15 cellular contexts compared by ENCODE assay signal in the genomic region with DNA sequence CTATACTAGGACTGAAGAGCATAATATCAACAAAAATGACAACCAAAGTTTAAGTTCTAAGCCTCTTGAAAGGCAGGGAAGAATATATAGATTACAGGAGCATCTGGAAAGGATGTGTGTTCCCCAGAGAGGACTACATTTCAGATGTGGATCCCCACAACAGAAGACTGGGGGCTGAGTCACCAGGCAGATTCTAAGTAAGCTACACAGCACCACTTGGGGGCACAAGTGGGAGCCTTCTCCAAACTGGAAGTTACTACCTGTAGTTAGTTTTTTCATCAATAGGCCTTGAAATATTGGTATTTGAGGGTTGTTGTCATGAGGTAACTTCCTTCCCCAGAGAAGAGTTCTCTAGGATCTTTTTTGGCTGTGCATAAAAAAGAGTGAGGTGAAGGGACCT.
DNase-seq lines count a peak whose midpoint lies in the region; ATAC-seq lines count a peak whose summit lies in the region.
"Had no signal": no experiment of that assay in that cellular context is flagged by ENCODE, and none has a peak within 500 bp of the region (broad histone marks: within the 10 kb centered on the region; RNA-seq: fewer than 3 reads in every experiment).

No MANE protein-coding gene starts in this region.

- DNase-seq in activated CD4-positive, alpha-beta T cell treated with anti-CD3 and anti-CD28 coated beads for 36 hours: peak; percentile 9
- DNase-seq in activated CD4-positive, alpha-beta T cell treated with anti-CD3 and anti-CD28 coated beads, Interleukin-2, amount 10 ng/mL, durations not matched to agents 24 days and 14 days: no peak
- peak; percentile 1 for DNase-seq in G401 (ENCODE audit: low spot score)
- peak; percentile 0 for DNase-seq in T1000 (lab: John Stamatoyannopoulos, UW)
- peak; percentile 9 for DNase-seq in iPS DF 19.7 (ENCODE audit: low read depth, low spot score)
- no peak for DNase-seq in OCI-M1 (lab: John Stamatoyannopoulos, UW)
- DNase-seq in GDM1 (lab: John Stamatoyannopoulos, UW): no peak
- DNase-seq in activated effector memory CD4-positive, alpha-beta T cell treated with Interleukin-2 at 50 U/mL for 16 hours: no peak
- DNase-seq: IMR-90, Kasumi-1, NCI-H187 treated with DMSO at 0.1 percent for 48 hours, NCI-H2171 treated with DMSO at 0.1 percent for 48 hours, NCI-H524, RPMI8226, SJCRH30 had no signal

- H3K36me3 Mint-ChIP-seq in activated CD4-positive, alpha-beta T cell treated with anti-CD3 and anti-CD28 coated beads for 36 hours (ENCODE audit: low read depth): no peaks in the 10 kb centered on the region
- no peaks in the 10 kb centered on the region for H3K36me3 Mint-ChIP-seq in activated CD4-positive, alpha-beta T cell treated with anti-CD3 and anti-CD28 coated beads, Interleukin-2, amount 10 ng/mL, durations not matched to agents 24 days and 14 days (ENCODE audit: low read depth)

- intact Hi-C loops in activated CD4-positive, alpha-beta T cell treated with anti-CD3 and anti-CD28 coated beads for 36 hours (cut with DNase I, micrococcal nuclease): loop anchor here in 1 of 2 experiments (10.0 kb wide), 1 partner anchor 54 kb away; no protein-coding TSS in a partner anchor
- intact Hi-C loops in activated CD4-positive, alpha-beta T cell treated with anti-CD3 and anti-CD28 coated beads, Interleukin-2, amount 10 ng/mL, durations not matched to agents 24 days and 14 days (cut with micrococcal nuclease): no loop called here

- no peak overlapping the region for H3K4me3 Mint-ChIP-seq in activated CD4-positive, alpha-beta T cell treated with anti-CD3 and anti-CD28 coated beads for 36 hours
- no peak overlapping the region for H3K4me3 Mint-ChIP-seq in activated CD4-positive, alpha-beta T cell treated with anti-CD3 and anti-CD28 coated beads, Interleukin-2, amount 10 ng/mL, durations not matched to agents 24 days and 14 days

- ATAC-seq in activated CD4-positive, alpha-beta T cell treated with anti-CD3 and anti-CD28 coated beads for 36 hours: no peak

- in situ Hi-C loops in G401 (cut with HindIII; ENCODE audit: low sequenced_read_pairs): no loop called here

- POLR2A ChIA-PET in activated CD4-positive, alpha-beta T cell treated with anti-CD3 and anti-CD28 coated beads for 36 hours (lab: Charles Lee): no interaction called here

- CTCF ChIA-PET in activated CD4-positive, alpha-beta T cell treated with anti-CD3 and anti-CD28 coated beads for 36 hours (lab: Charles Lee): no interaction called here

- no peaks in the 10 kb centered on the region for H3K9me3 Mint-ChIP-seq in activated CD4-positive, alpha-beta T cell treated with anti-CD3 and anti-CD28 coated beads for 36 hours (ENCODE audit: low read depth)
- H3K9me3 Mint-ChIP-seq in activated CD4-positive, alpha-beta T cell treated with anti-CD3 and anti-CD28 coated beads, Interleukin-2, amount 10 ng/mL, durations not matched to agents 24 days and 14 days: no peaks in the 10 kb centered on the region

- no peaks in the 10 kb centered on the region for H3K27me3 Mint-ChIP-seq in activated CD4-positive, alpha-beta T cell treated with anti-CD3 and anti-CD28 coated beads for 36 hours
- H3K27me3 Mint-ChIP-seq in activated CD4-positive, alpha-beta T cell treated with anti-CD3 and anti-CD28 coated beads, Interleukin-2, amount 10 ng/mL, durations not matched to agents 24 days and 14 days: no peaks in the 10 kb centered on the region

- H3K27ac Mint-ChIP-seq in activated CD4-positive, alpha-beta T cell treated with anti-CD3 and anti-CD28 coated beads for 36 hours: no peak overlapping the region
- H3K27ac Mint-ChIP-seq in activated CD4-positive, alpha-beta T cell treated with anti-CD3 and anti-CD28 coated beads, Interleukin-2, amount 10 ng/mL, durations not matched to agents 24 days and 14 days: no peak overlapping the region

- peaks cover 3% of the 10 kb centered on the region for H3K4me1 Mint-ChIP-seq in activated CD4-positive, alpha-beta T cell treated with anti-CD3 and anti-CD28 coated beads for 36 hours
- H3K4me1 Mint-ChIP-seq in activated CD4-positive, alpha-beta T cell treated with anti-CD3 and anti-CD28 coated beads, Interleukin-2, amount 10 ng/mL, durations not matched to agents 24 days and 14 days: peaks cover 2% of the 10 kb centered on the region

Comparison
In these comparisons a context has a peak if more than half of its experiments do, and no peak if none do; other contexts are left out.
1. DNase-seq: peak in activated CD4-positive, alpha-beta T cell treated with anti-CD3 and anti-CD28 coated beads for 36 hours (single experiment), G401 (single experiment), T1000 (single experiment) and iPS DF 19.7 (single experiment); none in activated CD4-positive, alpha-beta T cell treated with anti-CD3 and anti-CD28 coated beads, Interleukin-2, amount 10 ng/mL, durations not matched to agents 24 days and 14 days (single experiment), OCI-M1 (single experiment), GDM1 (single experiment) and activated effector memory CD4-positive, alpha-beta T cell treated with Interleukin-2 at 50 U/mL for 16 hours (single experiment).